19 cellular contexts compared by ENCODE assay signal in genomic region chr15:75354454-75354853, GRCh38. TPM values are rescaled to one million over a fixed set of nuclear protein-coding genes. Genes with fewer than 3 reads are reported as not detected.
DNase-seq lines count a peak whose midpoint lies in the region; ATAC-seq and TF ChIP-seq lines count a peak whose summit lies in the region.
"Had no signal": no experiment of that assay in that cellular context is flagged by ENCODE, and none has a peak within 500 bp of the region (broad histone marks: within the 10 kb centered on the region; RNA-seq: fewer than 3 reads in every experiment).

No MANE protein-coding gene starts in this region.

- intact Hi-C loops in natural killer cell (cut with micrococcal nuclease) = no loop called here
- intact Hi-C loops in stomach (cut with DNase I; ENCODE audit: low total_unique reads) = no loop called here

- POLR2A ChIA-PET in WTC11 (lab: Charles Lee) = interaction anchor here (0.9 kb wide), 1 partner anchor 14 kb away, joined by 3 read pairs; the partner anchor contains the start of gene MAN2C1

- peaks cover 7% of the 10 kb centered on the region for H3K36me3 Mint-ChIP-seq in natural killer cell
- peaks cover 9% of the 10 kb centered on the region for H3K36me3 Mint-ChIP-seq in natural killer cell treated with Interleukin-12 subunit alpha and Interleukin-12 subunit beta and Interleukin-15 and Interleukin-18, amount 100 ng/mL, for 72 hours
- H3K36me3 Mint-ChIP-seq in WTC11 = peaks cover 6% of the 10 kb centered on the region
- H3K36me3 Mint-ChIP-seq in naive B cell = peaks cover 6 to 15% of the 10 kb centered on the region in 2 donors

- H3K4me3 Mint-ChIP-seq in natural killer cell = no peak overlapping the region
- H3K4me3 Mint-ChIP-seq in natural killer cell treated with Interleukin-12 subunit alpha and Interleukin-12 subunit beta and Interleukin-15 and Interleukin-18, amount 100 ng/mL, for 72 hours = no peak overlapping the region
- H3K4me3 Mint-ChIP-seq in WTC11 = no peak overlapping the region
- H3K4me3 Mint-ChIP-seq in naive B cell = no peak overlapping the region

- H3K27ac ChIP-seq in stomach = no peak overlapping the region
- H3K27ac ChIP-seq: SJCRH30 had no signal

- H3K4me1 Mint-ChIP-seq in natural killer cell (peaks cover 20 to 23% of the 10 kb centered on the region in 2 donors), WTC11 (no peaks in the 10 kb centered on the region), naive B cell (peaks cover 16 to 24% (median 20%) of the 10 kb centered on the region in 3 donors)
- peaks cover 18% of the 10 kb centered on the region in 2 donors for H3K4me1 Mint-ChIP-seq in natural killer cell treated with Interleukin-12 subunit alpha and Interleukin-12 subunit beta and Interleukin-15 and Interleukin-18, amount 100 ng/mL, for 72 hours (ENCODE audit: low read depth in 2 of 2)

- H3K4me3 ChIP-seq in stomach = no peak overlapping the region
- H3K4me3 ChIP-seq: SJCRH30 had no signal

- no peaks in the 10 kb centered on the region for H3K27me3 ChIP-seq in stomach
- H3K27me3 ChIP-seq: SJCRH30 had no signal

- no peaks in the 10 kb centered on the region for H3K9me3 ChIP-seq in stomach
- H3K9me3 ChIP-seq: SJCRH30 had no signal

- peaks cover 2 to 8% of the 10 kb centered on the region in 2 donors for H3K9me3 Mint-ChIP-seq in natural killer cell
- H3K9me3 Mint-ChIP-seq in natural killer cell treated with Interleukin-12 subunit alpha and Interleukin-12 subunit beta and Interleukin-15 and Interleukin-18, amount 100 ng/mL, for 72 hours = peaks cover 3% of the 10 kb centered on the region
- no peaks in the 10 kb centered on the region for H3K9me3 Mint-ChIP-seq in WTC11
- H3K9me3 Mint-ChIP-seq in naive B cell = peaks cover 4 to 17% (median 10%) of the 10 kb centered on the region in 7 donors

- H3K36me3 ChIP-seq in stomach = peaks cover 38 to 60% (median 59%) of the 10 kb centered on the region in 4 donors
- H3K36me3 ChIP-seq: SJCRH30 had no signal

- H3K27ac Mint-ChIP-seq in natural killer cell = peak overlapping the region; percentile 31 to 69
- no peak overlapping the region for H3K27ac Mint-ChIP-seq in natural killer cell treated with Interleukin-12 subunit alpha and Interleukin-12 subunit beta and Interleukin-15 and Interleukin-18, amount 100 ng/mL, for 72 hours
- no peak overlapping the region for H3K27ac Mint-ChIP-seq in WTC11
- peak overlapping the region in 5 of 6 donors; percentile 47 to 99 (median 87) for H3K27ac Mint-ChIP-seq in naive B cell

- CTCF ChIA-PET in WTC11 (lab: Charles Lee) = interaction anchor here (1.3 to 4.3 kb wide), 2 partner anchors 9 to 13 kb away, joined by 3 to 22 read pairs; partner anchors contain the start of gene MAN2C1

- no peak for TF ChIP-seq CTCF in natural killer cell (IDR thresholded peaks at IDR 0.05)
- TF ChIP-seq CTCF in WTC11 (IDR thresholded peaks at IDR 0.05) = no peak
- no peak for TF ChIP-seq CTCF in stomach (IDR thresholded peaks at IDR 0.05)

- TF ChIP-seq POLR2A in stomach (IDR thresholded peaks at IDR 0.05) = no peak

- H3K27me3 Mint-ChIP-seq in natural killer cell (ENCODE audit: low read depth in 2 of 2) = no peaks in the 10 kb centered on the region
- H3K27me3 Mint-ChIP-seq in natural killer cell treated with Interleukin-12 subunit alpha and Interleukin-12 subunit beta and Interleukin-15 and Interleukin-18, amount 100 ng/mL, for 72 hours = no peaks in the 10 kb centered on the region
- 0 out of 2 replicates have a peak, but pooled peaks cover 6% of the 10 kb centered on the region for H3K27me3 Mint-ChIP-seq in WTC11 (ENCODE audit: low read depth)
- H3K27me3 Mint-ChIP-seq in naive B cell = no peaks in the 10 kb centered on the region

- ATAC-seq in natural killer cell = no peak
- ATAC-seq in natural killer cell treated with Interleukin-12 subunit alpha and Interleukin-12 subunit beta and Interleukin-15 and Interleukin-18, amount 100 ng/mL, for 72 hours = no peak
- ATAC-seq in WTC11 = peak; percentile 17; the same call in 1 of the 2 replicates
- ATAC-seq in naive B cell (ENCODE audit: low read depth in 2 of 2) = no peak
- no peak for ATAC-seq in HG02970 (IDR thresholded peaks at IDR 0.05; ENCODE audit: low FRiP score, unreplicated experiment)
- ATAC-seq: PC-3 had no signal

- H3K4me1 ChIP-seq in stomach = peaks cover under 1 to 14% (median 10%) of the 10 kb centered on the region in 4 donors
- H3K4me1 ChIP-seq: SJCRH30 had no signal

- WGBS in stomach, 5 donors = 77 to 88% (median 86%) methylated on average over 6 to 7 of the region's 7 CpGs

- no peak for TF ChIP-seq EP300 in stomach (IDR thresholded peaks at IDR 0.05)

- DNase-seq in natural killer cell (no peak), WTC11 (ENCODE audit: low spot score) (no peak), naive B cell (no peak), SIG-M5 treated with dmso at 0.1 percent for 504 hours (lab: John Stamatoyannopoulos, UW; ENCODE audit: unreplicated experiment) (no peak), stomach (no peak)
- DNase-seq in natural killer cell treated with Interleukin-12 subunit alpha and Interleukin-12 subunit beta and Interleukin-15 and Interleukin-18, amount 100 ng/mL, for 72 hours (ENCODE audit: low spot score) = no peak
- DNase-seq: C1 segment of cervical spinal cord, DMS79 treated with DMSO at 0.1 percent for 48 hours, GOT3, KBM-7, NCI-H1417 treated with DMSO at 0.1 percent for 48 hours, NCI-H187 treated with DMSO at 0.1 percent for 48 hours, NCI-H2227 treated with DMSO at 0.1 percent for 48 hours, NCI-H510A treated with DMSO at 0.1 percent for 48 hours, NCI-H774, PC-3, RPMI8226, SJCRH30 had no signal

TF ChIP-seq in WTC11, 78 proteins besides CTCF, POLR2A, EP300 and RAD21 (continues in another document):
- TF ChIP-seq SMAD4 (CRISPR knock-in tag; IDR thresholded peaks at IDR 0.05) (no peak), NR3C1 (CRISPR knock-in tag; conservative IDR thresholded peaks at IDR 0.05; ENCODE audit: low read depth) (no peak), ZNF416 (CRISPR knock-in tag; IDR thresholded peaks at IDR 0.05) (no peak), MYBL2 (CRISPR knock-in tag; IDR thresholded peaks at IDR 0.05) (no peak), IRF2 (CRISPR knock-in tag; IDR thresholded peaks at IDR 0.05; ENCODE audit: borderline replicate concordance, low read depth) (no peak), MAX (CRISPR knock-in tag; IDR thresholded peaks at IDR 0.05) (no peak), CREB1 (CRISPR knock-in tag; IDR thresholded peaks at IDR 0.05) (no peak), CBFB (CRISPR knock-in tag; IDR thresholded peaks at IDR 0.05; ENCODE audit: low read depth) (no peak), ZNF512 (CRISPR knock-in tag; IDR thresholded peaks at IDR 0.05; ENCODE audit: borderline replicate concordance) (no peak), SMAD3 (CRISPR knock-in tag; IDR thresholded peaks at IDR 0.05; ENCODE audit: borderline replicate concordance) (no peak), JAZF1 (CRISPR knock-in tag; IDR thresholded peaks at IDR 0.05) (no peak), RELA (CRISPR knock-in tag; IDR thresholded peaks at IDR 0.05; ENCODE audit: borderline replicate concordance) (no peak), JUN (CRISPR knock-in tag; IDR thresholded peaks at IDR 0.05) (no peak), ESRRA (CRISPR knock-in tag; IDR thresholded peaks at IDR 0.05; ENCODE audit: borderline replicate concordance) (no peak), FOXJ3 (CRISPR knock-in tag; IDR thresholded peaks at IDR 0.05; ENCODE audit: borderline replicate concordance) (no peak)

RNA-seq across cellular contexts. Expression of gene NEIL1, which starts 7.6 kb away (rescaled TPM):
- total RNA-seq in natural killer cell (100 to 1,000 TPM in 2 of 3 donors, 10 to 100 TPM in 1; 97.1 to 324 (median 112) TPM), WTC11 (2021) (24.8 to 25.2 TPM (median 24.9 TPM) in 3 replicates), stomach (100 to 1,000 TPM in 3 of 5 donors, 10 to 100 TPM in 2; 22.2 to 793 (median 111) TPM)
- 10 to 100 TPM; 12.4 to 22.3 TPM for total RNA-seq in natural killer cell treated with Interleukin-12 subunit alpha and Interleukin-12 subunit beta and Interleukin-15 and Interleukin-18, amount 100 ng/mL, for 72 hours
- polyA plus RNA-seq in naive B cell (ENCODE audit: low read depth in 6 of 6) (10 to 100 TPM; 16.7 to 59.2 (median 31.7) TPM), stomach (10 to 100 TPM; 18.2 to 38.6 (median 23.5) TPM)

RNA-seq across cellular contexts. Expression of gene MAN2C1, which starts 14.0 kb away (rescaled TPM):
- 100 to 1,000 TPM; 375 to 476 (median 385) TPM for total RNA-seq in natural killer cell
- total RNA-seq in natural killer cell treated with Interleukin-12 subunit alpha and Interleukin-12 subunit beta and Interleukin-15 and Interleukin-18, amount 100 ng/mL, for 72 hours = 100 to 1,000 TPM; 213 to 295 TPM
- total RNA-seq in WTC11 (2021) = 148 to 155 TPM (median 151 TPM) in 3 replicates
- 10 to 100 TPM in 4 of 6 donors, 1 to 10 TPM in 2; 8.9 to 19.4 (median 14.1) TPM for polyA plus RNA-seq in naive B cell (ENCODE audit: low read depth in 6 of 6)
- 100 to 1,000 TPM; 256 to 629 (median 539) TPM for total RNA-seq in stomach
- polyA plus RNA-seq in stomach = 100 to 1,000 TPM; 103 to 143 (median 135) TPM

RNA-seq across cellular contexts. Expression of gene COMMD4, which starts 18.6 kb away (rescaled TPM):
- total RNA-seq in natural killer cell (10 to 100 TPM; 38.8 to 56.3 (median 46.8) TPM), WTC11 (2021) (116 to 140 TPM (median 129 TPM) in 3 replicates), stomach (100 to 1,000 TPM in 1 of 5 donors, 10 to 100 TPM in 4; 38.5 to 183 (median 61.7) TPM)
- total RNA-seq in natural killer cell treated with Interleukin-12 subunit alpha and Interleukin-12 subunit beta and Interleukin-15 and Interleukin-18, amount 100 ng/mL, for 72 hours = 10 to 100 TPM; 54.4 to 96.2 TPM
- polyA plus RNA-seq in naive B cell (ENCODE audit: low read depth in 6 of 6) (10 to 100 TPM; 27.1 to 47.4 (median 37.9) TPM), stomach (100 to 1,000 TPM; 102 to 130 (median 123) TPM)

Comparison
In these comparisons a context has a peak if more than half of its experiments do, and no peak if none do; other contexts are left out.
1. H3K27ac Mint-ChIP-seq: peak in natural killer cell (2 of 2) and naive B cell (5 of 6); none in natural killer cell treated with Interleukin-12 subunit alpha and Interleukin-12 subunit beta and Interleukin-15 and Interleukin-18, amount 100 ng/mL, for 72 hours (0 of 2) and WTC11 (single experiment).